16 cellular contexts compared by ENCODE assay signal in genomic region chr2:180196419-180196977, GRCh38.
DNase-seq lines count a peak whose midpoint lies in the region; ATAC-seq and TF ChIP-seq lines count a peak whose summit lies in the region.
"Had no signal": no experiment of that assay in that cellular context is flagged by ENCODE, and none has a peak within 500 bp of the region (broad histone marks: within the 10 kb centered on the region; RNA-seq: fewer than 3 reads in every experiment).

No MANE protein-coding gene starts in this region.

- TF ChIP-seq RAD21 in HCT116 (IDR thresholded peaks at IDR 0.05; ENCODE audit: low read depth): no peak

- DNase-seq in ACHN (peak; percentile 10), HCT116 (ENCODE audit: low read depth, low spot score) (no peak), T-helper 17 cell (no peak), islet precursor cell (peak; percentile 48), activated T-cell treated with anti-CD3 and anti-CD28 coated beads for 4 hours (no peak), midbrain (lab: John Stamatoyannopoulos, UW) (no peak)
- DNase-seq: activated CD8-positive, alpha-beta memory T cell treated with anti-CD3 and anti-CD28 coated beads for 24 hours; activated effector memory CD4-positive, alpha-beta T cell treated with anti-CD3 and anti-CD28 coated beads, Interleukin-2, amount 50 U/mL, for 16 hours; NCI-H1092; stimulated activated naive CD8-positive, alpha-beta T cell treated with anti-CD3 and anti-CD28 coated beads, Interleukin-15, Interleukin-2, amounts not matched to agents 100 U/mL and 50 U/mL, for 24 hours had no signal

- no peaks in the 10 kb centered on the region for H3K27me3 ChIP-seq in HCT116 (ENCODE audit: insufficient read depth, low read length)

- POLR2A ChIA-PET in HCT116 (lab: Charles Lee): no interaction called here

- BruUV-seq in HCT116 (replicated peaks; lab: Mats Ljungman, UMichigan): no TSS peak

- CTCF ChIA-PET in HCT116 (lab: Charles Lee): no interaction called here

- H3K9me3 ChIP-seq in HCT116 (ENCODE audit: control insufficient read depth in 1 of 2, insufficient read depth in 1 of 2, low read depth in 1 of 2, low read length in 2 of 2) (no peaks in the 10 kb centered on the region), T-helper 17 cell (ENCODE audit: control insufficient read depth, low read length, poor library complexity, severe bottlenecking) (no peaks in the 10 kb centered on the region)
- H3K9me3 ChIP-seq: A549 had no signal

- H3K4me1 ChIP-seq in HCT116 (ENCODE audit: control insufficient read depth in 1 of 2, insufficient read depth in 2 of 2, low read length in 2 of 2): peaks cover 0 to 4% of the 10 kb centered on the region in 2 experiments; a peak in 1 of 4 replicates
- H3K4me1 ChIP-seq: A549 had no signal

- TF ChIP-seq POLR2A in HCT116 (IDR thresholded peaks at IDR 0.05; ENCODE audit: borderline replicate concordance, extremely low read depth, insufficient read depth, insufficient read length): no peak

- RAD21 ChIA-PET in HCT116 (lab: Charles Lee; ENCODE audit: low non-redundant PET in 1 of 2, low total read pairs in 2 of 2, uncharacterized antibody in 2 of 2, unreplicated experiment in 2 of 2): no interaction called here

- no peaks in the 10 kb centered on the region for H3K4me1 Mint-ChIP-seq in T-helper 17 cell

- H3K4me2 ChIP-seq in HCT116 (ENCODE audit: low read length): 0 out of 2 replicates have a peak overlapping the region, but pooled peaks have one; percentile 6
- H3K4me2 ChIP-seq: A549 had no signal

- H3K9ac ChIP-seq in HCT116 (ENCODE audit: low read length): no peak overlapping the region

- H3K36me3 Mint-ChIP-seq in T-helper 17 cell (ENCODE audit: low read depth): no peaks in the 10 kb centered on the region

- no peaks in the 10 kb centered on the region for H3K36me3 ChIP-seq in HCT116 (ENCODE audit: control insufficient read depth in 1 of 2, insufficient read depth in 2 of 2, low read length in 2 of 2)

- no peak overlapping the region for H3K27ac ChIP-seq in HCT116 (ENCODE audit: low read depth, low read length)
- H3K27ac ChIP-seq: A549, VCaP had no signal

- ATAC-seq in HCT116 (no peak), T-helper 17 cell (no peak), GM18873 (IDR thresholded peaks at IDR 0.05; ENCODE audit: low FRiP score, unreplicated experiment) (no peak), GM21737 (IDR thresholded peaks at IDR 0.05; ENCODE audit: unreplicated experiment) (no peak)
- ATAC-seq: A549; SK-N-SH treated with all-trans-retinoic acid at 6 μM for 48 hours; stimulated activated naive CD8-positive, alpha-beta T cell treated with anti-CD3 and anti-CD28 coated beads, Interleukin-15, Interleukin-2, amounts not matched to agents 100 U/mL and 50 U/mL, for 24 hours had no signal

- peak overlapping the region; percentile 19 for H2AFZ ChIP-seq in HCT116 (ENCODE audit: low read depth, low read length, poor library complexity, severe bottlenecking)

- H3K9me2 ChIP-seq in HCT116 (ENCODE audit: insufficient read depth): no peaks in the 10 kb centered on the region

- intact Hi-C loops in HCT116 (cut with micrococcal nuclease): no loop called here

- no peak overlapping the region for H3K4me3 ChIP-seq in HCT116 (replicated peaks in 1 of 2; ENCODE audit: low read depth in 1 of 2, low read length in 2 of 2)
- H3K4me3 ChIP-seq: A549, lung had no signal

- no peaks in the 10 kb centered on the region for H4K20me1 ChIP-seq in HCT116 (ENCODE audit: insufficient read depth)

- no peaks in the 10 kb centered on the region for H3K27me3 Mint-ChIP-seq in T-helper 17 cell

- no peaks in the 10 kb centered on the region for H3K79me2 ChIP-seq in HCT116 (ENCODE audit: insufficient read depth, low read length)

- no peak for TF ChIP-seq CTCF in HCT116 (IDR thresholded peaks at IDR 0.05 in 2 of 3, conservative IDR thresholded peaks at IDR 0.05 in 1 of 3; ENCODE audit: borderline replicate concordance in 1 of 3, insufficient read depth in 1 of 3, low read depth in 2 of 3, low read length in 2 of 3)

- no peak overlapping the region for H3K27ac Mint-ChIP-seq in T-helper 17 cell

- in situ Hi-C loops in ACHN (cut with HindIII; ENCODE audit: low pct_ligation_motif_present, low pct_unique_long_range_greater_than_20kb, low sequenced_read_pairs): no loop called here

- peak overlapping the region; percentile 61 for H3K4me3 Mint-ChIP-seq in T-helper 17 cell

TF ChIP-seq in HCT116, 20 proteins besides CTCF, POLR2A, EP300 and RAD21:
- TF ChIP-seq ZFX (IDR thresholded peaks at IDR 0.05): no peak

Comparison
In these comparisons a context has a peak if more than half of its experiments do, and no peak if none do; other contexts are left out.
1. DNase-seq: peak in ACHN (single experiment) and islet precursor cell (single experiment); none in HCT116 (single experiment), T-helper 17 cell (0 of 3), activated T-cell treated with anti-CD3 and anti-CD28 coated beads for 4 hours (single experiment) and midbrain (single experiment).